Comparison of ENCODE assay signal across 21 cellular contexts in genomic region chr15:69236505-69236904, GRCh38.
A peak's percentile ranks its signal among the peaks of the same experiment; 100 is the strongest.
DNase-seq lines count a peak whose midpoint lies in the region; ATAC-seq, FAIRE-seq and TF ChIP-seq lines count a peak whose summit lies in the region.
"Had no signal": no experiment of that assay in that cellular context is flagged by ENCODE, and none has a peak within 500 bp of the region (broad histone marks: within the 10 kb centered on the region; RNA-seq: fewer than 3 reads in every experiment).

No MANE protein-coding gene starts in this region.

- intact Hi-C loops in mammary epithelial cell (cut with micrococcal nuclease) (no loop called here), MCF 10A (cut with micrococcal nuclease) (no loop called here)

- CTCF ChIA-PET in mammary epithelial cell (lab: Charles Lee; ENCODE audit: low non-redundant PET): no interaction called here
- CTCF ChIA-PET in MCF 10A (lab: Yijun Ruan, JAX): interaction anchor here (0.5 to 0.7 kb wide), 2 partner anchors 64 to 147 kb away, joined by 3 read pairs; no protein-coding TSS in a partner anchor

- DNase-seq in mammary epithelial cell: peak; percentile 48
- DNase-seq in MCF 10A (ENCODE audit: unreplicated experiment): no peak
- peak; percentile 83 for DNase-seq in epithelial cell of esophagus (ENCODE audit: low read depth)
- DNase-seq in keratinocyte (ENCODE audit: low read depth, low spot score): peak; percentile 44
- DNase-seq in glutamatergic neuron: no peak
- DNase-seq: AML-193; CD4-positive, alpha-beta T cell; DMS79 treated with DMSO at 0.1 percent for 48 hours; GF-D8; GM23248; IMR-90 had no signal

- H4K20me1 ChIP-seq in mammary epithelial cell (ENCODE audit: insufficient read depth, low read length) (no peaks in the 10 kb centered on the region), keratinocyte (ENCODE audit: control insufficient read depth, extremely low read depth, insufficient read depth, low read length) (no peaks in the 10 kb centered on the region)

- H2AFZ ChIP-seq in mammary epithelial cell (ENCODE audit: low read depth, low read length) (no peak overlapping the region), keratinocyte (ENCODE audit: control insufficient read depth, low read length) (no peak overlapping the region)
- H2AFZ ChIP-seq: GM23248 had no signal

- peak overlapping the region; percentile 37 for H3K4me2 ChIP-seq in mammary epithelial cell (ENCODE audit: insufficient read depth, low read depth, low read length)
- H3K4me2 ChIP-seq in keratinocyte (ENCODE audit: control insufficient read depth, extremely low read depth, insufficient read depth, low read depth, low read length): peak overlapping the region; percentile 5
- H3K4me2 ChIP-seq: A549 had no signal

- dilution Hi-C loops in mammary epithelial cell (cut with HindIII; ENCODE audit: low sequenced_read_pairs) (no loop called here), keratinocyte (cut with MboI; ENCODE audit: extremely low pct_ligation_motif_present, low sequenced_read_pairs) (no loop called here)

- H3K4me3 Mint-ChIP-seq in MCF 10A (ENCODE audit: unreplicated experiment): no peak overlapping the region
- no peak overlapping the region for H3K4me3 Mint-ChIP-seq in glutamatergic neuron (ENCODE audit: unreplicated experiment)
- H3K4me3 Mint-ChIP-seq: CD4-positive, alpha-beta T cell had no signal

- POLR2A ChIA-PET in MCF 10A (lab: Yijun Ruan, JAX): interaction anchor here (1.2 kb wide), 2 partner anchors 9 to 20 kb away, joined by 4 to 6 read pairs; no protein-coding TSS in a partner anchor

- no peak for TF ChIP-seq CTCF in mammary epithelial cell (conservative IDR thresholded peaks at IDR 0.05 in 1 of 2, IDR thresholded peaks at IDR 0.05 in 1 of 2; ENCODE audit: extremely low read depth in 1 of 2, insufficient read depth in 1 of 2, low read depth in 1 of 2, low read length in 2 of 2)
- TF ChIP-seq CTCF in MCF 10A (IDR thresholded peaks at IDR 0.05; ENCODE audit: unreplicated experiment): no peak
- no peak for TF ChIP-seq CTCF in epithelial cell of esophagus (IDR thresholded peaks at IDR 0.05; ENCODE audit: insufficient read depth, low read depth, low read length, missing control alignments)
- no peak for TF ChIP-seq CTCF in keratinocyte (optimal IDR thresholded peaks at IDR 0.05 in 1 of 3, IDR thresholded peaks at IDR 0.05 in 1 of 3, conservative IDR thresholded peaks at IDR 0.05 in 1 of 3; ENCODE audit: extremely low read depth in 1 of 3, insufficient read depth in 2 of 3, low read length in 3 of 3)
- no peak for TF ChIP-seq CTCF in glutamatergic neuron (IDR thresholded peaks at IDR 0.05; ENCODE audit: partially characterized antibody, unreplicated experiment)

- no peaks in the 10 kb centered on the region for H3K9me3 Mint-ChIP-seq in MCF 10A (ENCODE audit: unreplicated experiment)
- H3K9me3 Mint-ChIP-seq in glutamatergic neuron (ENCODE audit: unreplicated experiment): no peaks in the 10 kb centered on the region
- H3K9me3 Mint-ChIP-seq: CD4-positive, alpha-beta T cell had no signal

- H3K4me1 ChIP-seq in mammary epithelial cell (ENCODE audit: insufficient read depth, low read length): no peaks in the 10 kb centered on the region
- H3K4me1 ChIP-seq in keratinocyte (ENCODE audit: control insufficient read depth, extremely low read depth, insufficient read depth, low read length): peaks cover 12% of the 10 kb centered on the region
- H3K4me1 ChIP-seq: A549, HAP-1 had no signal

- H3K4me1 Mint-ChIP-seq in MCF 10A (ENCODE audit: insufficient read depth, unreplicated experiment) (peaks cover 21% of the 10 kb centered on the region), glutamatergic neuron (ENCODE audit: low read depth, unreplicated experiment) (no peaks in the 10 kb centered on the region)

- H3K9ac ChIP-seq in mammary epithelial cell (ENCODE audit: insufficient read depth, low read length): no peak overlapping the region
- no peak overlapping the region for H3K9ac ChIP-seq in keratinocyte (ENCODE audit: control insufficient read depth, extremely low read depth, insufficient read depth, low read length)
- H3K9ac ChIP-seq: GM23248 had no signal

- 72% methylated on average over 4 of the region's 4 CpGs for WGBS in mammary epithelial cell (ENCODE audit: low coverage, missing lambda C conversion rate)

- peak; percentile 70 for FAIRE-seq in keratinocyte (lab: Jason Lieb, UNC)
- FAIRE-seq: A549, GM12878, GM19239, HTR-8/SVneo had no signal

- BruUV-seq in mammary epithelial cell (replicated peaks; lab: Mats Ljungman, UMichigan): no TSS peak
- BruUV-seq in MCF 10A (replicated peaks; lab: Mats Ljungman, UMichigan): no TSS peak

- H3K9me3 ChIP-seq in mammary epithelial cell (replicated peaks; ENCODE audit: insufficient read depth, low read length): peaks cover 5% of the 10 kb centered on the region
- H3K9me3 ChIP-seq in keratinocyte (ENCODE audit: control insufficient read depth, low read depth, low read length): no peaks in the 10 kb centered on the region
- H3K9me3 ChIP-seq: HAP-1 had no signal

- H3K36me3 Mint-ChIP-seq in MCF 10A (ENCODE audit: insufficient read depth, unreplicated experiment) (no peaks in the 10 kb centered on the region), glutamatergic neuron (ENCODE audit: unreplicated experiment) (no peaks in the 10 kb centered on the region)

- H3K36me3 ChIP-seq in mammary epithelial cell (ENCODE audit: insufficient read depth, low read length): no peaks in the 10 kb centered on the region
- H3K36me3 ChIP-seq in keratinocyte (ENCODE audit: control insufficient read depth in 2 of 2, extremely low read depth in 1 of 2, insufficient read depth in 2 of 2, low read length in 2 of 2): no peaks in the 10 kb centered on the region
- H3K36me3 ChIP-seq: HAP-1 had no signal

- H3K27me3 Mint-ChIP-seq in MCF 10A (ENCODE audit: insufficient read depth, unreplicated experiment): no peaks in the 10 kb centered on the region
- H3K27me3 Mint-ChIP-seq in glutamatergic neuron (ENCODE audit: unreplicated experiment): no peaks in the 10 kb centered on the region
- H3K27me3 Mint-ChIP-seq: CD4-positive, alpha-beta T cell had no signal

- H3K27me3 ChIP-seq in mammary epithelial cell (ENCODE audit: insufficient read depth, low read length) (no peaks in the 10 kb centered on the region), keratinocyte (ENCODE audit: control insufficient read depth, extremely low read depth, insufficient read depth, low read length) (no peaks in the 10 kb centered on the region)

- H3K9me1 ChIP-seq in keratinocyte (ENCODE audit: control insufficient read depth, extremely low read depth, insufficient read depth, low read length): no peaks in the 10 kb centered on the region

- in situ Hi-C loops in mammary epithelial cell (cut with MboI; ENCODE audit: low sequenced_read_pairs in 2 of 2): no loop called here

- no peaks in the 10 kb centered on the region for H3K79me2 ChIP-seq in mammary epithelial cell (ENCODE audit: insufficient read depth, low read length)
- no peaks in the 10 kb centered on the region for H3K79me2 ChIP-seq in keratinocyte (ENCODE audit: control insufficient read depth, insufficient read depth, low read length)

- H3K27ac Mint-ChIP-seq in MCF 10A (ENCODE audit: low read depth, unreplicated experiment) (no peak overlapping the region), glutamatergic neuron (ENCODE audit: unreplicated experiment) (no peak overlapping the region)
- H3K27ac Mint-ChIP-seq: CD4-positive, alpha-beta T cell had no signal

- H3K27ac ChIP-seq in mammary epithelial cell (ENCODE audit: insufficient read depth, low read depth, low read length) (no peak overlapping the region), keratinocyte (ENCODE audit: control insufficient read depth, insufficient read depth, low read length) (no peak overlapping the region)
- H3K27ac ChIP-seq: 22Rv1, A549, C4-2B, GM23248, HL-60 had no signal

- H3K4me3 ChIP-seq in mammary epithelial cell (replicated peaks in 1 of 3; ENCODE audit: insufficient read depth in 1 of 3, low read depth in 2 of 3, low read length in 3 of 3) (no peak overlapping the region), epithelial cell of esophagus (ENCODE audit: low read length) (no peak overlapping the region), keratinocyte (ENCODE audit: control insufficient read depth in 2 of 3, extremely low read depth in 1 of 3, insufficient read depth in 2 of 3, low read depth in 1 of 3, low read length in 3 of 3) (no peak overlapping the region)
- H3K4me3 ChIP-seq: A549, GM12878, GM23248, HAP-1 had no signal

- ATAC-seq in GM21381 (IDR thresholded peaks at IDR 0.05; ENCODE audit: unreplicated experiment) (no peak), HG03135 (IDR thresholded peaks at IDR 0.05; ENCODE audit: unreplicated experiment) (no peak)
- ATAC-seq: A549, GM12878 had no signal

Comparison
In these comparisons a context has a peak if more than half of its experiments do, and no peak if none do; other contexts are left out.
1. DNase-seq: peak in mammary epithelial cell (single experiment), epithelial cell of esophagus (single experiment) and keratinocyte (single experiment); none in MCF 10A (single experiment) and glutamatergic neuron (single experiment).